Comparison of ENCODE assay signal across 19 cellular contexts in the genomic region with DNA sequence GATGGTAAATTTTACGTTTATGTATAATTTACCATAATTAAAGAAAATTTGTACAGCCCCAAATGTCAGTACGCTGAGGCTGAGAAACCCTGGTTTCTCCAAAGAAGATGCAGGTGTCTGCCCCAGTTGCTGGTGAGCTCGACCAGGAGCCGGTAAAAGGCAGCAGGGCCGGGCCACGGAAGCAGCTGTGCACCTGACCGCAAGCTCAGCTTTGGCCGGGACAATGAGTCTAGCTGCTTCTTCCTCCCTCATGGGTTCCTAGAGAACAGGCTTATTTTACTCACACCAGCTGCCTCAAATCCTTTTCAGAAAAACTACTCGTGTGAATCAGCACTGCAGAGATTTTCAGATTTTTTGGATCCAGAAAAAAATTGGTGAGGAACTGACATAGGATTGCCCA. TPM values are rescaled to one million over a fixed set of nuclear protein-coding genes. Genes with fewer than 3 reads are reported as not detected.
DNase-seq lines count a peak whose midpoint lies in the region; ATAC-seq, FAIRE-seq and TF ChIP-seq lines count a peak whose summit lies in the region.
"Had no signal": no experiment of that assay in that cellular context is flagged by ENCODE, and none has a peak within 500 bp of the region (broad histone marks: within the 10 kb centered on the region; RNA-seq: fewer than 3 reads in every experiment).

No MANE protein-coding gene starts in this region.

- H3K27ac Mint-ChIP-seq in stimulated activated naive B cell treated with anti-CD40 and anti-IgM and Interleukin-4, amounts not matched to agents 10 μg/mL and 1 μg/mL and 100 μg/mL, for 72 hours = no peak overlapping the region
- H3K27ac Mint-ChIP-seq: immature natural killer cell had no signal

- intact Hi-C loops in kidney (cut with DNase I) = no loop called here

- H3K9me3 Mint-ChIP-seq in stimulated activated naive B cell treated with anti-CD40 and anti-IgM and Interleukin-4, amounts not matched to agents 10 μg/mL and 1 μg/mL and 100 μg/mL, for 72 hours = no peaks in the 10 kb centered on the region
- H3K9me3 Mint-ChIP-seq: immature natural killer cell had no signal

- H3K9ac ChIP-seq in kidney (ENCODE audit: low read length in 2 of 2) = no peak overlapping the region

- FAIRE-seq in kidney (lab: Jason Lieb, UNC) = no peak
- FAIRE-seq: TTC549 had no signal

- DNase-seq in COLO668 (lab: John Stamatoyannopoulos, UW; ENCODE audit: unreplicated experiment) (peak; percentile 15), SJCRH30 (peak; percentile 49 to 61), kidney (peak; percentile 42)
- DNase-seq in Jurkat, Clone E6-1 (ENCODE audit: low read depth, low spot score) = peak; percentile 83
- no peak for DNase-seq in activated CD8-positive, alpha-beta memory T cell treated with anti-CD3 and anti-CD28 coated beads, Interleukin-2, amount 50 U/mL, for 48 hours
- DNase-seq in stimulated activated naive B cell treated with anti-CD40 and anti-IgM and Interleukin-4, amounts not matched to agents 10 μg/mL and 1 μg/mL and 100 μg/mL, for 72 hours = no peak
- DNase-seq: activated T-cell treated with anti-CD3 and anti-CD28 coated beads for 4 hours; Caco-2; heart right ventricle; immature natural killer cell; NCI-H187; NCI-H446 treated with DMSO at 0.1 percent for 48 hours; stimulated activated CD4-positive, alpha-beta T cell treated with anti-CD3 and anti-CD28 coated beads, Interleukin-15, amount 100 ng/mL, for 24 hours had no signal

- peaks cover 0 to 6% of the 10 kb centered on the region in 2 donors for H3K27me3 Mint-ChIP-seq in stimulated activated naive B cell treated with anti-CD40 and anti-IgM and Interleukin-4, amounts not matched to agents 10 μg/mL and 1 μg/mL and 100 μg/mL, for 72 hours

- no peak overlapping the region for H3K27ac ChIP-seq in SJCRH30
- no peak overlapping the region for H3K27ac ChIP-seq in kidney (ENCODE audit: low read depth in 2 of 2, low read length in 2 of 2)
- H3K27ac ChIP-seq: coronary artery, heart right ventricle had no signal

- no peaks in the 10 kb centered on the region for H3K9me3 ChIP-seq in SJCRH30 (replicated peaks)
- H3K9me3 ChIP-seq in kidney (ENCODE audit: control insufficient read depth in 1 of 2, low read length in 2 of 2) = no peaks in the 10 kb centered on the region
- H3K9me3 ChIP-seq: Caco-2, heart right ventricle had no signal

- peak overlapping the region; percentile 5 for H3K4me3 ChIP-seq in Jurkat, Clone E6-1 (ENCODE audit: low read length)
- H3K4me3 ChIP-seq in SJCRH30 = no peak overlapping the region
- no peak overlapping the region for H3K4me3 ChIP-seq in kidney (ENCODE audit: low read length in 2 of 2)
- H3K4me3 ChIP-seq: coronary artery, heart right ventricle had no signal

- no peak for TF ChIP-seq CTCF in kidney (IDR thresholded peaks at IDR 0.05; ENCODE audit: borderline replicate concordance, extremely low read depth, insufficient read depth)

- ATAC-seq in stimulated activated naive B cell treated with anti-CD40 and anti-IgM and Interleukin-4, amounts not matched to agents 10 μg/mL and 1 μg/mL and 100 μg/mL, for 72 hours (replicated peaks) = no peak
- no peak for ATAC-seq in GM21619 (IDR thresholded peaks at IDR 0.05; ENCODE audit: unreplicated experiment)
- ATAC-seq: heart right ventricle had no signal

- no peak overlapping the region for H3K4me3 Mint-ChIP-seq in stimulated activated naive B cell treated with anti-CD40 and anti-IgM and Interleukin-4, amounts not matched to agents 10 μg/mL and 1 μg/mL and 100 μg/mL, for 72 hours
- H3K4me3 Mint-ChIP-seq: immature natural killer cell had no signal

- no peaks in the 10 kb centered on the region for H3K36me3 Mint-ChIP-seq in stimulated activated naive B cell treated with anti-CD40 and anti-IgM and Interleukin-4, amounts not matched to agents 10 μg/mL and 1 μg/mL and 100 μg/mL, for 72 hours
- H3K36me3 Mint-ChIP-seq: immature natural killer cell had no signal

- H3K4me1 ChIP-seq in SJCRH30 (peaks cover 5% of the 10 kb centered on the region; the same call in 1 of the 2 replicates), kidney (ENCODE audit: control insufficient read depth in 1 of 2, insufficient read depth in 1 of 2, low read depth in 1 of 2, low read length in 2 of 2) (no peaks in the 10 kb centered on the region)
- H3K4me1 ChIP-seq: Caco-2 had no signal

- H3K4me1 Mint-ChIP-seq in stimulated activated naive B cell treated with anti-CD40 and anti-IgM and Interleukin-4, amounts not matched to agents 10 μg/mL and 1 μg/mL and 100 μg/mL, for 72 hours = peaks cover 0 to 6% of the 10 kb centered on the region in 2 donors

- no peaks in the 10 kb centered on the region for H3K36me3 ChIP-seq in SJCRH30
- H3K36me3 ChIP-seq in kidney (ENCODE audit: control insufficient read depth in 1 of 2, insufficient read depth in 2 of 2, low read length in 2 of 2) = no peaks in the 10 kb centered on the region
- H3K36me3 ChIP-seq: heart right ventricle had no signal

- peaks cover 10% of the 10 kb centered on the region; the same call in 1 of the 2 replicates for H3K27me3 ChIP-seq in SJCRH30
- H3K27me3 ChIP-seq: heart right ventricle had no signal

RNA-seq across cellular contexts. Expression of a gene that starts 18.0 kb away (rescaled TPM):
- polyA plus RNA-seq in Jurkat, Clone E6-1 (2012; ENCODE audit: insufficient read depth, insufficient read length) = 19.7 TPM
- 15.9 and 17.2 TPM in 2 replicates for total RNA-seq in SJCRH30 (2014; rRNA removed; shearing (Covaris generic))
- total RNA-seq in kidney = 44.8 TPM
- polyA plus RNA-seq in kidney (ENCODE audit: insufficient read depth, low read depth, low replicate concordance) = 11.4 TPM

RNA-seq across cellular contexts. Expression of a gene that starts 23.8 kb away (rescaled TPM):
- not detected for polyA plus RNA-seq in Jurkat, Clone E6-1 (2012; ENCODE audit: insufficient read depth, insufficient read length)
- not detected in 2 replicates for total RNA-seq in SJCRH30 (2014; rRNA removed; shearing (Covaris generic))
- not detected for total RNA-seq in kidney
- polyA plus RNA-seq in kidney (ENCODE audit: insufficient read depth, low read depth, low replicate concordance) = not detected
- total RNA-seq: Caco-2, H4, heart right ventricle, lower leg skin, omental fat pad had no signal
- polyA plus RNA-seq: immature natural killer cell had no signal

RNA-seq across cellular contexts. Expression of a gene that starts 30.2 kb away (rescaled TPM):
- not detected for polyA plus RNA-seq in Jurkat, Clone E6-1 (2012; ENCODE audit: insufficient read depth, insufficient read length)
- total RNA-seq in SJCRH30 (2014; rRNA removed; shearing (Covaris generic)) = not detected in 2 replicates
- 3.3 TPM for total RNA-seq in kidney
- polyA plus RNA-seq in kidney (ENCODE audit: insufficient read depth, low read depth, low replicate concordance) = 7.0 TPM

Comparison
In these comparisons a context has a peak if more than half of its experiments do, and no peak if none do; other contexts are left out.
1. DNase-seq: peak in COLO668 (single experiment), Jurkat, Clone E6-1 (single experiment), SJCRH30 (2 of 2) and kidney (single experiment); none in activated CD8-positive, alpha-beta memory T cell treated with anti-CD3 and anti-CD28 coated beads, Interleukin-2, amount 50 U/mL, for 48 hours (single experiment) and stimulated activated naive B cell treated with anti-CD40 and anti-IgM and Interleukin-4, amounts not matched to agents 10 μg/mL and 1 μg/mL and 100 μg/mL, for 72 hours (single experiment).